Comparison of ENCODE assay signal across 1 cellular context in genomic region chr15:66659384-66659783, GRCh38.
TF ChIP-seq lines count a peak whose summit lies in the region.

No MANE protein-coding gene starts in this region.

TF ChIP-seq in endothelial cell of umbilical vein, 7 proteins besides CTCF, POLR2A, EP300 and RAD21:
- TF ChIP-seq MAX (IDR thresholded peaks at IDR 0.05; ENCODE audit: insufficient read depth, insufficient read length) (no peak), GATA2 (IDR thresholded peaks at IDR 0.05; ENCODE audit: insufficient read depth, insufficient read length, low read depth, low read length) (no peak), EZH2 (IDR thresholded peaks at IDR 0.05; ENCODE audit: borderline replicate concordance, low read depth, low read length, severe bottlenecking) (no peak), MYC (IDR thresholded peaks at IDR 0.05; ENCODE audit: low read depth, low read length) (no peak), FOS (IDR thresholded peaks at IDR 0.05; ENCODE audit: borderline replicate concordance, insufficient read depth, low read length) (no peak), JUN (IDR thresholded peaks at IDR 0.05; ENCODE audit: borderline replicate concordance, insufficient read depth, insufficient read length, low read depth) (no peak), POLR2AphosphoS5 (IDR thresholded peaks at IDR 0.05; ENCODE audit: insufficient read depth, low read depth, low read length) (no peak)
